In the genomic region with DNA sequence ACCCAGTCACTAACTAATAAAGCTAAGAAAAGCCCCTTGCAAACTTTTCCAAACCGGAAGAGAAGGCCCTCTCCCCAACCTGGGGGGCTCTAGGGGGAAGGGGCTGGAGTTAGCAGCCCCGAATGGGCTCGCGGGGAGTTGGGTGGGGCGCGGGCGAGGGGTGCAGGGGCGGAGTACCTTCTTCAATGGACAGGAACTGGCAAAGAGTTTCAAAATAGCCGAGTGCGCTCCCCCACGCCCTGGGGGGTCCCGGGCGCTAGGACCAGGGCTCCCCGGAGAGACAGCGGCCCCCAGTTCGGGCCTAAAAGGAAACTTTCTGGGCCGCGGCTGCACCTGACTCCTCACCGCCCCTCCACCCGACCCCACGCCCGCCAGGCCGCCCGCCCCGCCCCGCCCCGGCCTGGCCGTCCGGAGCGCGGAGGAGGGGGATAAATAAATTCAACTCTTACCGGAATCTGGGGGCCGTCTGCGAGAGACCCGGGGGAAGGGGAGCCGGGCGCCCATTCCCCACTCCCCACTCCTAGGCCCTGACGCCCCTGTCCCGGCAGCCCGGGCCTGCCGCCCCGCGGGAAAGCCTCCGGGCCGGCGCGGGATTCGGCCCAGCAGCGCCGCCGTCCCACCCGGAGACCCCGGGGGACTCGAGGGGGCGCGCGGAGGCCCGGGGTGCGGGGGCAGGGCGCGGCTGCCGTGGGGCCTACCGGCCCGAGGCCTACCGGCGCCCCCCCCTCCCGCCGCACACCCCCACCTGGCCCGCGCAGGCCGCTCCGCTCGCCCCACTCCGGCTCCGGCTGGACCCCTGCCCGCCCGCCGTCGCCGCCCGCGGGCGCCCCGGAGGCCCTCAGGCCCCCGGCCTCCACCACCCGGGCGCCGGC, we compare ENCODE assay signal across 8 cellular contexts. TPM values are rescaled to one million over a fixed set of nuclear protein-coding genes. Genes with fewer than 3 reads are reported as not detected.
DNase-seq lines count a peak whose midpoint lies in the region; ATAC-seq and TF ChIP-seq lines count a peak whose summit lies in the region.

No MANE protein-coding gene starts in this region.

- peaks cover 75% of the 10 kb centered on the region for H3K79me2 ChIP-seq in DOHH2 (ENCODE audit: control insufficient read depth, low read length)

- H4K20me1 ChIP-seq in DOHH2 (ENCODE audit: control insufficient read depth, insufficient read depth, low read depth, low read length), result no peaks in the 10 kb centered on the region

- TF ChIP-seq CTCF in DOHH2 (IDR thresholded peaks at IDR 0.05; ENCODE audit: low read depth, low read length, poor library complexity, severe bottlenecking) (no peak), HL-60 (IDR thresholded peaks at IDR 0.05; ENCODE audit: insufficient read depth, low read length) (no peak)

- H3K27me3 ChIP-seq in DOHH2 (ENCODE audit: control insufficient read depth, low read length) (no peaks in the 10 kb centered on the region), HL-60 (ENCODE audit: insufficient read depth, poor library complexity, severe bottlenecking) (no peaks in the 10 kb centered on the region)

- H3K4me1 ChIP-seq in DOHH2 (ENCODE audit: control insufficient read depth, low read length), result peaks cover 29% of the 10 kb centered on the region

- peak overlapping the region; percentile 93 for H3K4me2 ChIP-seq in DOHH2 (ENCODE audit: low read length)

- H3K27ac ChIP-seq in DOHH2 (ENCODE audit: low read depth, low read length) (peak overlapping the region; percentile 91), HL-60 (replicated peaks) (peak overlapping the region; percentile 96)

- H3K36me3 ChIP-seq in DOHH2 (ENCODE audit: control insufficient read depth, low read length), result peaks cover 8% of the 10 kb centered on the region; the same call in 1 of the 2 replicates

- peak overlapping the region; percentile 95 for H3K4me3 ChIP-seq in DOHH2 (ENCODE audit: low read length)
- H3K4me3 ChIP-seq in HL-60 (replicated peaks; ENCODE audit: insufficient read depth, low read length), result peak overlapping the region; percentile 58

- peak in 1 of 2 experiments; percentile 29 for DNase-seq in HL-60 (ENCODE audit: low read depth in 1 of 2, low spot score in 1 of 2)
- peak; percentile 33 for DNase-seq in cerebellum (ENCODE audit: low spot score)
- peak; percentile 59 for DNase-seq in left lobe of liver (ENCODE audit: low spot score)
- DNase-seq in stimulated activated CD4-positive, alpha-beta T cell treated with anti-CD3 and anti-CD28 coated beads, Interleukin-4, amount 100 ng/mL, for 24 hours, result peak; percentile 40
- no peak for DNase-seq in HuH-7 (ENCODE audit: low spot score)

- no peaks in the 10 kb centered on the region for H3K9me2 ChIP-seq in DOHH2 (replicated peaks; ENCODE audit: control insufficient read depth, low read length)

- H3F3A ChIP-seq in DOHH2 (ENCODE audit: control insufficient read depth, insufficient read depth), result 0 out of 2 replicates have a peak, but pooled peaks cover 2% of the 10 kb centered on the region

- ATAC-seq in GM21367 (IDR thresholded peaks at IDR 0.05; ENCODE audit: unreplicated experiment), result peak; percentile 26
- ATAC-seq in activated CD4-positive, CD25-positive, alpha-beta regulatory T cell treated with anti-CD3 and anti-CD28 coated beads, Interleukin-2, amount 50 U/mL, for 24 hours, result peak; percentile 25 to 39
- peak; percentile 55 for ATAC-seq in left lobe of liver

- no peaks in the 10 kb centered on the region for H3K9me3 ChIP-seq in DOHH2 (ENCODE audit: control insufficient read depth, insufficient read depth, low read length)

RNA-seq across cellular contexts. Expression of gene INO80D, which starts 0.9 kb away (rescaled TPM):
- 29.2 TPM for total RNA-seq in cerebellum
- 7.9 TPM for total RNA-seq in left lobe of liver
